Comparison of ENCODE assay signal across 28 cellular contexts in genomic region chr1:173986951-173987350, GRCh38. TPM values are rescaled to one million over a fixed set of nuclear protein-coding genes. Genes with fewer than 3 reads are reported as not detected.
A peak's percentile ranks its signal among the peaks of the same experiment; 100 is the strongest.
DNase-seq lines count a peak whose midpoint lies in the region; ATAC-seq, FAIRE-seq and TF ChIP-seq lines count a peak whose summit lies in the region.
"Had no signal": no experiment of that assay in that cellular context is flagged by ENCODE, and none has a peak within 500 bp of the region (broad histone marks: within the 10 kb centered on the region; RNA-seq: fewer than 3 reads in every experiment).

No MANE protein-coding gene starts in this region.

- H4K20me1 ChIP-seq in GM12878 (ENCODE audit: control insufficient read depth, insufficient read depth) = no peaks in the 10 kb centered on the region

- POLR2A ChIA-PET in CD4-positive, alpha-beta T cell (lab: Charles Lee) = no interaction called here
- POLR2A ChIA-PET in GM12878 (lab: Charles Lee) = interaction anchor here (0.6 kb wide), 2 partner anchors 13 to 217 kb away, joined by 3 read pairs; no protein-coding TSS in a partner anchor

- peaks cover 2 to 15% of the 10 kb centered on the region in 2 donors for H3K36me3 Mint-ChIP-seq in activated T-cell treated with anti-CD3 and anti-CD28 coated beads, Interleukin-2, amount 50 U/mL, for 72 hours (ENCODE audit: insufficient read depth in 2 of 2)
- peaks cover 74% of the 10 kb centered on the region for H3K36me3 Mint-ChIP-seq in CD4-positive, alpha-beta T cell (ENCODE audit: low read depth)
- peaks cover 68% of the 10 kb centered on the region for H3K36me3 Mint-ChIP-seq in nephron progenitor cell (ENCODE audit: low read depth)
- H3K36me3 Mint-ChIP-seq in endothelial cell (ENCODE audit: low read depth, unreplicated experiment) = peaks cover 27% of the 10 kb centered on the region

- no peaks in the 10 kb centered on the region for H3K4me1 Mint-ChIP-seq in activated T-cell treated with anti-CD3 and anti-CD28 coated beads, Interleukin-2, amount 50 U/mL, for 72 hours (ENCODE audit: low read depth)
- H3K4me1 Mint-ChIP-seq in CD4-positive, alpha-beta T cell (ENCODE audit: low read depth) = no peaks in the 10 kb centered on the region
- no peaks in the 10 kb centered on the region for H3K4me1 Mint-ChIP-seq in nephron progenitor cell
- H3K4me1 Mint-ChIP-seq in endothelial cell (ENCODE audit: unreplicated experiment) = peaks cover 2% of the 10 kb centered on the region
- H3K4me1 Mint-ChIP-seq: CD14-positive monocyte, GM23338, H9 had no signal

- CTCF ChIA-PET in CD4-positive, alpha-beta T cell (lab: Charles Lee) = interaction anchor here (1.2 kb wide), 1 partner anchor 166 kb away, joined by 3 read pairs; no protein-coding TSS in a partner anchor
- CTCF ChIA-PET in GM12878 (lab: Yijun Ruan, JAX) = no interaction called here

- H3K9me3 Mint-ChIP-seq in activated T-cell treated with anti-CD3 and anti-CD28 coated beads, Interleukin-2, amount 50 U/mL, for 72 hours = no peaks in the 10 kb centered on the region
- no peaks in the 10 kb centered on the region for H3K9me3 Mint-ChIP-seq in CD4-positive, alpha-beta T cell
- no peaks in the 10 kb centered on the region for H3K9me3 Mint-ChIP-seq in nephron progenitor cell
- H3K9me3 Mint-ChIP-seq in endothelial cell (ENCODE audit: unreplicated experiment) = no peaks in the 10 kb centered on the region
- H3K9me3 Mint-ChIP-seq: CD14-positive monocyte, GM23338, H9, HFFc6 had no signal

- no peak overlapping the region for H3K27ac ChIP-seq in CD4-positive, alpha-beta T cell (ENCODE audit: low read depth, low read length)
- no peak overlapping the region for H3K27ac ChIP-seq in GM12878 (ENCODE audit: control insufficient read depth, insufficient read depth)
- H3K27ac ChIP-seq: RWPE1 had no signal

- no peaks in the 10 kb centered on the region for H3K9me3 ChIP-seq in CD4-positive, alpha-beta T cell (ENCODE audit: control insufficient read depth, low read length)
- no peaks in the 10 kb centered on the region for H3K9me3 ChIP-seq in GM12878 (replicated peaks; ENCODE audit: control insufficient read depth, insufficient read depth, low read length)
- H3K9me3 ChIP-seq: BE2C, MG63 had no signal

- H3K9ac ChIP-seq in GM12878 (ENCODE audit: control insufficient read depth, insufficient read depth, low read length) = no peak overlapping the region

- no peak for FAIRE-seq in GM12878 (lab: Jason Lieb, UNC)
- FAIRE-seq: G401.6 had no signal

- TF ChIP-seq POLR2A in GM12878 (IDR thresholded peaks at IDR 0.05; ENCODE audit: low read depth, low read length) = no peak

- no peaks in the 10 kb centered on the region for H3K27me3 ChIP-seq in CD4-positive, alpha-beta T cell (ENCODE audit: control insufficient read depth, insufficient read depth, low read length)
- no peaks in the 10 kb centered on the region for H3K27me3 ChIP-seq in GM12878 (replicated peaks in 1 of 2; ENCODE audit: control insufficient read depth in 2 of 2, insufficient read depth in 2 of 2, low read length in 1 of 2)
- H3K27me3 ChIP-seq: BE2C, MG63 had no signal

- in situ Hi-C loops in GM12878 (cut with MboI) = no loop called here

- intact Hi-C loops in CD4-positive, alpha-beta T cell (cut with DNase I, micrococcal nuclease) = loop anchor here in 1 of 2 experiments (10.0 kb wide), 1 partner anchor 228 kb away; no protein-coding TSS in a partner anchor
- intact Hi-C loops in GM12878 (cut with micrococcal nuclease; ENCODE audit: unreplicated experiment) = loop anchor here (10.0 kb wide), 1 partner anchor 228 kb away; no protein-coding TSS in a partner anchor

- TF ChIP-seq RAD21 in GM12878 (IDR thresholded peaks at IDR 0.05; ENCODE audit: insufficient read depth, low read depth, low read length) = no peak

- no peak for DNase-seq in activated T-cell treated with anti-CD3 and anti-CD28 coated beads, Interleukin-2, amount 50 U/mL, for 72 hours
- DNase-seq in activated T-cell treated with anti-CD3 and anti-CD28 coated beads, Interleukin-2, amount 50 U/mL, for 1 hour = no peak
- DNase-seq in CD4-positive, alpha-beta T cell = no peak
- DNase-seq in GM12878 (ENCODE audit: low read depth, low spot score) (no peak), nephron progenitor cell (no peak), NCI-H2227 (lab: John Stamatoyannopoulos, UW; ENCODE audit: unreplicated experiment) (no peak), endothelial cell (ENCODE audit: low spot score) (no peak)
- DNase-seq in stimulated activated CD8-positive, alpha-beta memory T cell treated with anti-CD3 and anti-CD28 coated beads, Interleukin-4, amount 100 ng/mL, for 48 hours = no peak
- DNase-seq: 8988T, ACHN, BE2C, COR-L47, H9, HFFc6, IMR-90, KG1, MG63, NCI-H1048, NCI-H1417, NCI-H1694, NCI-H2029 treated with DMSO at 0.1 percent for 48 hours, NCI-H2227 treated with DMSO at 0.1 percent for 48 hours, NCI-H526 treated with DMSO at 0.1 percent for 48 hours, SHP77 had no signal

- no peak for TF ChIP-seq EP300 in GM12878 (IDR thresholded peaks at IDR 0.05; ENCODE audit: borderline replicate concordance in 1 of 2, control insufficient read depth in 1 of 2, low read depth in 2 of 2, low read length in 2 of 2)

- no peaks in the 10 kb centered on the region for H3K4me1 ChIP-seq in GM12878 (ENCODE audit: control insufficient read depth, insufficient read depth, low read length)
- H3K4me1 ChIP-seq: BE2C had no signal

- no peak for TF ChIP-seq CTCF in CD4-positive, alpha-beta T cell (IDR thresholded peaks at IDR 0.05)
- TF ChIP-seq CTCF in GM12878 (IDR thresholded peaks at IDR 0.05 in 2 of 3, conservative IDR thresholded peaks at IDR 0.05 in 1 of 3; ENCODE audit: control insufficient read depth in 2 of 3, extremely low read depth in 1 of 3, insufficient read depth in 1 of 3, low read depth in 3 of 3, low read length in 3 of 3) = no peak
- TF ChIP-seq CTCF in nephron progenitor cell (IDR thresholded peaks at IDR 0.05) = no peak
- TF ChIP-seq CTCF in endothelial cell (IDR thresholded peaks at IDR 0.05; ENCODE audit: unreplicated experiment) = no peak

- WGBS in GM12878 (ENCODE audit: insufficient coverage, insufficient replicate concordance, low lambda C conversion rate, missing lambda C conversion rate) = 100% methylated on average over 3 of the region's 3 CpGs

- H3K27ac Mint-ChIP-seq in activated T-cell treated with anti-CD3 and anti-CD28 coated beads, Interleukin-2, amount 50 U/mL, for 72 hours = peak overlapping the region; percentile 43
- peak overlapping the region; percentile 65 for H3K27ac Mint-ChIP-seq in CD4-positive, alpha-beta T cell
- H3K27ac Mint-ChIP-seq in nephron progenitor cell (peak overlapping the region; percentile 94), endothelial cell (ENCODE audit: unreplicated experiment) (no peak overlapping the region)
- H3K27ac Mint-ChIP-seq: GM23338, HFFc6 had no signal

- SMC1A ChIA-PET in GM12878 (lab: Charles Lee; ENCODE audit: uncharacterized antibody, unreplicated experiment) = interaction anchor here (0.7 to 4.1 kb wide), 4 partner anchors 12 to 86 kb away, joined by 3 to 22 read pairs (median 4); partner anchors contain the start of gene RC3H1

- no peaks in the 10 kb centered on the region for H3K27me3 Mint-ChIP-seq in activated T-cell treated with anti-CD3 and anti-CD28 coated beads, Interleukin-2, amount 50 U/mL, for 72 hours (ENCODE audit: low read depth)
- no peaks in the 10 kb centered on the region for H3K27me3 Mint-ChIP-seq in CD4-positive, alpha-beta T cell
- H3K27me3 Mint-ChIP-seq in nephron progenitor cell (ENCODE audit: low read depth, poor library complexity) (no peaks in the 10 kb centered on the region), endothelial cell (ENCODE audit: unreplicated experiment) (no peaks in the 10 kb centered on the region)

- no peak overlapping the region for H3K4me3 ChIP-seq in GM12878
- H3K4me3 ChIP-seq: GM23338, MG63 had no signal

- RAD21 ChIA-PET in GM12878 (lab: Charles Lee; ENCODE audit: unreplicated experiment) = interaction anchor here (0.5 to 1.1 kb wide), 2 partner anchors 29 to 90 kb away, joined by 3 read pairs; no protein-coding TSS in a partner anchor

- no peak overlapping the region for H3K4me2 ChIP-seq in GM12878 (ENCODE audit: control insufficient read depth, insufficient read depth)
- H3K4me2 ChIP-seq: GM23338 had no signal

- no peaks in the 10 kb centered on the region for H3K79me2 ChIP-seq in GM12878 (ENCODE audit: control insufficient read depth, insufficient read depth, low read length)

- TSS peak; percentile 27 for BruUV-seq in GM12878 (replicated peaks; lab: Mats Ljungman, UMichigan)

- no peak overlapping the region for H3K4me3 Mint-ChIP-seq in activated T-cell treated with anti-CD3 and anti-CD28 coated beads, Interleukin-2, amount 50 U/mL, for 72 hours
- H3K4me3 Mint-ChIP-seq in CD4-positive, alpha-beta T cell = no peak overlapping the region
- H3K4me3 Mint-ChIP-seq in nephron progenitor cell (no peak overlapping the region), endothelial cell (ENCODE audit: unreplicated experiment) (no peak overlapping the region)
- H3K4me3 Mint-ChIP-seq: CD14-positive monocyte, GM23338, H9, HFFc6 had no signal

- no peak overlapping the region for H2AFZ ChIP-seq in GM12878 (ENCODE audit: control insufficient read depth, low read depth, low read length)
- H2AFZ ChIP-seq: GM23338 had no signal

- peaks cover 6 to 21% of the 10 kb centered on the region in 2 experiments; a peak in 3 of 4 replicates for H3K36me3 ChIP-seq in GM12878 (ENCODE audit: control insufficient read depth in 2 of 2, insufficient read depth in 2 of 2, low read length in 1 of 2)

- ATAC-seq in activated T-cell treated with anti-CD3 and anti-CD28 coated beads, Interleukin-2, amount 50 U/mL, for 72 hours (replicated peaks in 1 of 2) = no peak
- ATAC-seq in CD4-positive, alpha-beta T cell (ENCODE audit: poor library complexity) = no peak
- no peak for ATAC-seq in GM12878
- ATAC-seq: GM23338 had no signal

RNA-seq across cellular contexts. Expression of gene RC3H1, which starts 35.2 kb away (rescaled TPM):
- 10 to 100 TPM; 28.1 to 33.5 TPM for total RNA-seq in activated T-cell treated with anti-CD3 and anti-CD28 coated beads, Interleukin-2, amount 50 U/mL, for 72 hours
- 10 to 100 TPM; 38.0 to 40.4 TPM for total RNA-seq in CD4-positive, alpha-beta T cell
- 79.1 and 81.8 TPM in 2 replicates for total RNA-seq in GM12878 (2013; cell fraction: nucleolus; rRNA removed)
- total RNA-seq in GM12878 (2014; rRNA removed) (22.5 and 25.0 TPM in 2 replicates), GM12878 (2014; rRNA removed; fragmentation: Illumina TruSeq; extraction: Trizol) (30.9 and 34.7 TPM in 2 replicates), GM12878 (2021) (31.9 and 33.9 TPM in 2 replicates), endothelial cell (ENCODE audit: unreplicated experiment) (56.7 TPM)
- polyA plus RNA-seq in GM12878 (2011; ENCODE audit: low read depth) = 6.3 TPM
- polyA plus RNA-seq in GM12878 (2011; rRNA removed) (18.2 and 19.3 TPM in 2 replicates), GM12878 (2014; fragmentation: Illumina TruSeq; extraction: Trizol) (9.9 and 11.7 TPM in 2 replicates), GM12878 (2014; fragmentation: Nextera tagmentation; extraction: Ambion mirVana) (1 to 10 TPM; 1.4 to 3.2 TPM), GM12878 (2014; rRNA removed) (7.9 and 10.1 TPM in 2 replicates), GM12878 (2016; fragmentation: Nextera tagmentation; extraction: Ambion mirVana) (10 to 100 TPM; 11.7 to 12.0 TPM)
- polyA plus RNA-seq in GM12878 (2011; cell fraction: cytosol; rRNA removed) = 10.6 and 12.0 TPM in 2 replicates
- 11.7 and 13.3 TPM in 2 replicates for polyA plus RNA-seq in GM12878 (2011; cell fraction: nucleus; rRNA removed)
- 5.4 and 5.5 TPM in 2 replicates for polyA plus RNA-seq in GM12878 (2012)
- 81.1 and 96.3 TPM in 2 replicates for polyA minus RNA-seq in GM12878 (2011; rRNA and poly(A)+ RNA removed)
- polyA minus RNA-seq in GM12878 (2011; cell fraction: cytosol; rRNA and poly(A)+ RNA removed) = 26.2 and 32.3 TPM in 2 replicates
- polyA minus RNA-seq in GM12878 (2011; cell fraction: nucleus; rRNA and poly(A)+ RNA removed) = 25.9 and 44.9 TPM in 2 replicates
